ENCODE assay signal across 9 cellular contexts in genomic region chr7:128954830-128955797, GRCh38.
DNase-seq lines count a peak whose midpoint lies in the region; ATAC-seq and TF ChIP-seq lines count a peak whose summit lies in the region.
"Had no signal": no experiment of that assay in that cellular context is flagged by ENCODE, and none has a peak within 500 bp of the region (broad histone marks: within the 10 kb centered on the region; RNA-seq: fewer than 3 reads in every experiment).

No MANE protein-coding gene starts in this region.

- in situ Hi-C loops in brain microvascular endothelial cell (cut with HindIII; ENCODE audit: low pct_ligation_motif_present, low sequenced_read_pairs) = no loop called here

- no peak for TF ChIP-seq POLR2A in erythroblast (IDR thresholded peaks at IDR 0.05; ENCODE audit: low read length)

- peak; percentile 58 for ATAC-seq in GM19035 (IDR thresholded peaks at IDR 0.05; ENCODE audit: unreplicated experiment)
- ATAC-seq in HG03342 (IDR thresholded peaks at IDR 0.05; ENCODE audit: unreplicated experiment) = peak; percentile 49

- no peak overlapping the region for H3K4me3 ChIP-seq in brain microvascular endothelial cell (ENCODE audit: low read depth, low read length)
- H3K4me3 ChIP-seq: dorsolateral prefrontal cortex had no signal

- TF ChIP-seq CTCF in AG09319 (IDR thresholded peaks at IDR 0.05; ENCODE audit: low read depth, low read length) = no peak
- no peak for TF ChIP-seq CTCF in brain microvascular endothelial cell (IDR thresholded peaks at IDR 0.05; ENCODE audit: low read depth, low read length, missing control alignments)

- H3K27me3 ChIP-seq in brain microvascular endothelial cell (replicated peaks) = no peaks in the 10 kb centered on the region
- H3K27me3 ChIP-seq: dorsolateral prefrontal cortex had no signal

- DNase-seq in AG09319 (ENCODE audit: extremely low read depth, low read depth) (peak; percentile 19), brain microvascular endothelial cell (peak; percentile 40), NCI-H446 (lab: John Stamatoyannopoulos, UW) (no peak), COLO829 (ENCODE audit: low spot score) (no peak), SIG-M5 treated with dmso at 0.1 percent for 504 hours (lab: John Stamatoyannopoulos, UW; ENCODE audit: unreplicated experiment) (no peak), erythroblast (lab: John Stamatoyannopoulos, UW) (no peak)
- DNase-seq: dorsolateral prefrontal cortex had no signal

- no peak overlapping the region for H3K27ac ChIP-seq in brain microvascular endothelial cell

- H3K36me3 ChIP-seq in brain microvascular endothelial cell (replicated peaks) = peaks cover 43% of the 10 kb centered on the region

Comparison
In these comparisons a context has a peak if more than half of its experiments do, and no peak if none do; other contexts are left out.
1. DNase-seq: peak in AG09319 (single experiment) and brain microvascular endothelial cell (single experiment); none in NCI-H446 (0 of 2), COLO829 (single experiment), SIG-M5 treated with dmso at 0.1 percent for 504 hours (single experiment) and erythroblast (0 of 2).